Comparison of ENCODE assay signal across 12 cellular contexts in genomic region chr6:116376149-116376548, GRCh38.
"Had no signal": no experiment of that assay in that cellular context is flagged by ENCODE, and none has a peak within 500 bp of the region (broad histone marks: within the 10 kb centered on the region; RNA-seq: fewer than 3 reads in every experiment).

No MANE protein-coding gene starts in this region.

- H3K9me3 ChIP-seq: stomach had no signal

- H3K4me3 ChIP-seq: stomach had no signal

- DNase-seq: activated CD4-positive, alpha-beta memory T cell treated with anti-CD3 and anti-CD28 coated beads for 36 hours; activated effector memory CD4-positive, alpha-beta T cell treated with anti-CD3 and anti-CD28 coated beads, Interleukin-2, amount 50 U/mL, for 16 hours; activated T-cell treated with anti-CD3 and anti-CD28 coated beads, Interleukin-2, amount 50 U/mL, for 4 hours; brain microvascular endothelial cell; effector CD8-positive, alpha-beta T cell; kidney; midbrain; naive B cell; retina; stomach had no signal

- H3K36me3 ChIP-seq: brain microvascular endothelial cell, stomach had no signal

- H3K27ac ChIP-seq: brain microvascular endothelial cell, parathyroid adenoma, stomach had no signal

- H3K27me3 ChIP-seq: brain microvascular endothelial cell had no signal

- ATAC-seq: activated T-cell treated with anti-CD3 and anti-CD28 coated beads, Interleukin-2, amount 50 U/mL, for 4 hours had no signal

- H2AFZ ChIP-seq: parathyroid adenoma had no signal

- FAIRE-seq: kidney, urothelium cell line had no signal

- H3K9ac ChIP-seq: parathyroid adenoma had no signal
